Comparison of ENCODE assay signal across 26 cellular contexts in the genomic region with DNA sequence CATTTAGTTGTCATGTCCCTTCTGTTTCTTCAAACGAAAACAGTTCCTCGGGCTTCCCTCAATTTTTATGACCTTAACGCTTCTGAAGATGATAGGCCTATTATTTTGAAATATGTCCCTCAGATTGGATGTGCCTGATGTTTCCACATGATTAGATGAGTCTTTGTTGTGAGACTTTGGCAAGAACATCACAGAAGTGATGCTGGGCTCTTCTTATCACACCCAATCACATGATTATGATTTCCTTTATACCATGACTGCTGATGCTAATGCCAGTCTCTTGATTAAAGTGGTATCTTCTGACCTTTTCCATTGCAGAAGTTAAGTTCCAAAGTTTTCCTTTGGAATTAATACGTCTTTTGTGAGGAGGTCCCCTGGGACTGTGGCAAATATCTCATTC.
"Had no signal": no experiment of that assay in that cellular context is flagged by ENCODE, and none has a peak within 500 bp of the region (broad histone marks: within the 10 kb centered on the region; RNA-seq: fewer than 3 reads in every experiment).

No MANE protein-coding gene starts in this region.

- H3K36me3 ChIP-seq: right lobe of liver, thyroid gland, upper lobe of right lung, WERI-Rb-1 had no signal

- H3K4me1 ChIP-seq: right lobe of liver, upper lobe of right lung had no signal

- H3K9me3 ChIP-seq: mucosa of descending colon, right lobe of liver, thyroid gland, upper lobe of right lung had no signal

- H3K27ac ChIP-seq: right lobe of liver, thyroid gland, upper lobe of right lung, WERI-Rb-1 had no signal

- DNase-seq: activated CD4-positive, alpha-beta memory T cell treated with anti-CD3 and anti-CD28 coated beads for 36 hours; activated CD4-positive, alpha-beta T cell treated with anti-CD3 and anti-CD28 coated beads, Interleukin-2, amount 10 ng/mL, durations not matched to agents 24 days and 14 days; activated CD8-positive, alpha-beta memory T cell treated with anti-CD3 and anti-CD28 coated beads, Interleukin-2, amount 50 U/mL, for 4 hours; activated gamma-delta T cell treated with Interleukin-2 at 50 U/mL for 16 hours; activated naive CD4-positive, alpha-beta T cell treated with anti-CD3 and anti-CD28 coated beads, Interleukin-2, amount 50 U/mL, for 16 hours; activated T-cell treated with anti-CD3 and anti-CD28 coated beads, Interleukin-2, amount 50 U/mL, for 1 hour; amygdala; effector CD8-positive, alpha-beta T cell; glutamatergic neuron; islet precursor cell; left ventricle myocardium superior; mucosa of descending colon; right lobe of liver; small intestine; stimulated activated CD4-positive, alpha-beta T cell treated with anti-CD3 and anti-CD28 coated beads, Interleukin-1b, Interleukin-23, amount 100 ng/mL, for 48 hours; stimulated activated CD4-positive, alpha-beta T cell treated with anti-CD3 and anti-CD28 coated beads, Interleukin-4, amount 100 ng/mL, for 4 hours; stimulated activated CD8-positive, alpha-beta memory T cell treated with anti-CD3 and anti-CD28 coated beads, Interleukin-4, amount 100 ng/mL, for 48 hours; stimulated activated naive CD8-positive, alpha-beta T cell treated with anti-CD3 and anti-CD28 coated beads, Interleukin-15, amount 100 ng/mL, for 72 hours; substantia nigra; T-helper 1 cell; thyroid gland; upper lobe of right lung; WERI-Rb-1 had no signal

- H3K27me3 ChIP-seq: right lobe of liver, thyroid gland, upper lobe of right lung had no signal

- H3K4me3 ChIP-seq: mucosa of descending colon, right lobe of liver, thyroid gland, upper lobe of right lung had no signal

- ATAC-seq: activated CD4-positive, CD25-positive, alpha-beta regulatory T cell treated with anti-CD3 and anti-CD28 coated beads, Interleukin-2, amount 50 U/mL, for 24 hours; left ventricle myocardium superior; mucosa of descending colon; natural killer cell treated with Interleukin-12 subunit alpha and Interleukin-12 subunit beta and Interleukin-15 and Interleukin-18, amount 100 ng/mL, for 72 hours; right lobe of liver; stimulated activated memory B cell treated with anti-CD40 and anti-IgM and Interleukin-4, amounts not matched to agents 10 μg/mL and 1 μg/mL and 100 μg/mL, for 72 hours; stimulated activated naive CD8-positive, alpha-beta T cell treated with anti-CD3 and anti-CD28 coated beads, Interleukin-15, amount 100 ng/mL, for 72 hours; upper lobe of right lung had no signal
